ENCODE assay signal across 1 cellular context in the genomic region with DNA sequence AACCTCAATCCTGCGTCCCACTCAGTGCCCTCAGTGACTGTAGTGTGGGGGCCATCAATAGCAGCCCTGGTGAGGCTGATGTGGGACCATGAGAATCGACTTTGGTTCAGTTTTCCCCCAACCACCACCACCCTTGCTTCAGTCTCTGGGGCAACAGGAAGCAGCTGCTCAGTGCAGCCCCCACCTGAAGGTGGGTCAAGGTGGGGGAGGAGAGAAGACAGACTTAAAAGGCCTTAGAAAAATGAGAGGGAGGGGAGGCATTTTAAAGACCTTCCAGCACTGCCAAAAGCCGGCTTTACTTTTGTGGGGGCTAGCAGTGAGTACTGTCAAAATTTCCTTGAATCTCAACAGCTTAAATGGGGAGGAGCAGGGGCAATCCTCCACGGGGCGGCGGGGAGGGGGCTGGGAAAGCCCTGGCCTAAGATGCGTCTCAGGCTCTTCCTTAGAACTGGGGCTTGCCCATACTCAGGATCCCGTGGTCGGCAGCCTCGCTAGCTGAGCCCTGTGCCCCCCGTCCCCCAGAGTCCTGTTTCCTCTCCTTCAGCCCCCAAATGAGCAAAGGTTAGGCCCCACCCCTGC.
TF ChIP-seq lines count a peak whose summit lies in the region.

No MANE protein-coding gene starts in this region.

TF ChIP-seq in HepG2, 621 proteins besides CTCF, POLR2A, EP300 and RAD21:
- TF ChIP-seq, protein P1, sequence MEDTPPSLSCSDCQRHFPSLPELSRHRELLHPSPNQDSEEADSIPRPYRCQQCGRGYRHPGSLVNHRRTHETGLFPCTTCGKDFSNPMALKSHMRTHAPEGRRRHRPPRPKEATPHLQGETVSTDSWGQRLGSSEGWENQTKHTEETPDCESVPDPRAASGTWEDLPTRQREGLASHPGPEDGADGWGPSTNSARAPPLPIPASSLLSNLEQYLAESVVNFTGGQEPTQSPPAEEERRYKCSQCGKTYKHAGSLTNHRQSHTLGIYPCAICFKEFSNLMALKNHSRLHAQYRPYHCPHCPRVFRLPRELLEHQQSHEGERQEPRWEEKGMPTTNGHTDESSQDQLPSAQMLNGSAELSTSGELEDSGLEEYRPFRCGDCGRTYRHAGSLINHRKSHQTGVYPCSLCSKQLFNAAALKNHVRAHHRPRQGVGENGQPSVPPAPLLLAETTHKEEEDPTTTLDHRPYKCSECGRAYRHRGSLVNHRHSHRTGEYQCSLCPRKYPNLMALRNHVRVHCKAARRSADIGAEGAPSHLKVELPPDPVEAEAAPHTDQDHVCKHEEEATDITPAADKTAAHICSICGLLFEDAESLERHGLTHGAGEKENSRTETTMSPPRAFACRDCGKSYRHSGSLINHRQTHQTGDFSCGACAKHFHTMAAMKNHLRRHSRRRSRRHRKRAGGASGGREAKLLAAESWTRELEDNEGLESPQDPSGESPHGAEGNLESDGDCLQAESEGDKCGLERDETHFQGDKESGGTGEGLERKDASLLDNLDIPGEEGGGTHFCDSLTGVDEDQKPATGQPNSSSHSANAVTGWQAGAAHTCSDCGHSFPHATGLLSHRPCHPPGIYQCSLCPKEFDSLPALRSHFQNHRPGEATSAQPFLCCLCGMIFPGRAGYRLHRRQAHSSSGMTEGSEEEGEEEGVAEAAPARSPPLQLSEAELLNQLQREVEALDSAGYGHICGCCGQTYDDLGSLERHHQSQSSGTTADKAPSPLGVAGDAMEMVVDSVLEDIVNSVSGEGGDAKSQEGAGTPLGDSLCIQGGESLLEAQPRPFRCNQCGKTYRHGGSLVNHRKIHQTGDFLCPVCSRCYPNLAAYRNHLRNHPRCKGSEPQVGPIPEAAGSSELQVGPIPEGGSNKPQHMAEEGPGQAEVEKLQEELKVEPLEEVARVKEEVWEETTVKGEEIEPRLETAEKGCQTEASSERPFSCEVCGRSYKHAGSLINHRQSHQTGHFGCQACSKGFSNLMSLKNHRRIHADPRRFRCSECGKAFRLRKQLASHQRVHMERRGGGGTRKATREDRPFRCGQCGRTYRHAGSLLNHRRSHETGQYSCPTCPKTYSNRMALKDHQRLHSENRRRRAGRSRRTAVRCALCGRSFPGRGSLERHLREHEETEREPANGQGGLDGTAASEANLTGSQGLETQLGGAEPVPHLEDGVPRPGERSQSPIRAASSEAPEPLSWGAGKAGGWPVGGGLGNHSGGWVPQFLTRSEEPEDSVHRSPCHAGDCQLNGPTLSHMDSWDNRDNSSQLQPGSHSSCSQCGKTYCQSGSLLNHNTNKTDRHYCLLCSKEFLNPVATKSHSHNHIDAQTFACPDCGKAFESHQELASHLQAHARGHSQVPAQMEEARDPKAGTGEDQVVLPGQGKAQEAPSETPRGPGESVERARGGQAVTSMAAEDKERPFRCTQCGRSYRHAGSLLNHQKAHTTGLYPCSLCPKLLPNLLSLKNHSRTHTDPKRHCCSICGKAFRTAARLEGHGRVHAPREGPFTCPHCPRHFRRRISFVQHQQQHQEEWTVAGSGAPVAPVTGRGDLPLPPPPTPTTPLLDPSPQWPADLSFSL (CRISPR knock-in tag; IDR thresholded peaks at IDR 0.05): peak; percentile 23; the same call in 1 of the 2 replicates
- TF ChIP-seq, protein P2, sequence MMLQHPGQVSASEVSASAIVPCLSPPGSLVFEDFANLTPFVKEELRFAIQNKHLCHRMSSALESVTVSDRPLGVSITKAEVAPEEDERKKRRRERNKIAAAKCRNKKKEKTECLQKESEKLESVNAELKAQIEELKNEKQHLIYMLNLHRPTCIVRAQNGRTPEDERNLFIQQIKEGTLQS (CRISPR knock-in tag; IDR thresholded peaks at IDR 0.05): no peak
- TF ChIP-seq ZNF44 (CRISPR knock-in tag; IDR thresholded peaks at IDR 0.05) (no peak), GATA4 (IDR thresholded peaks at IDR 0.05; ENCODE audit: borderline replicate concordance, low read depth) (0 out of 2 replicates have a peak, but pooled peaks have one; percentile 3), PATZ1 (CRISPR knock-in tag; IDR thresholded peaks at IDR 0.05) (peak; percentile 57; the same call in 1 of the 2 replicates), ZNF816 (CRISPR knock-in tag; IDR thresholded peaks at IDR 0.05; ENCODE audit: borderline replicate concordance) (no peak), ZNF75D (CRISPR knock-in tag; IDR thresholded peaks at IDR 0.05; ENCODE audit: borderline replicate concordance) (no peak), ZNF564 (CRISPR knock-in tag; IDR thresholded peaks at IDR 0.05) (0 out of 2 replicates have a peak, but pooled peaks have one; percentile 27), ZNF580 (CRISPR knock-in tag; IDR thresholded peaks at IDR 0.05; ENCODE audit: borderline replicate concordance, low read depth) (peak; percentile 18; the same call in 1 of the 2 replicates), PHF20 (CRISPR knock-in tag; IDR thresholded peaks at IDR 0.05) (0 out of 2 replicates have a peak, but pooled peaks have one; percentile 33), SIN3A (IDR thresholded peaks at IDR 0.05; ENCODE audit: borderline replicate concordance, low read depth, low read length) (0 out of 2 replicates have a peak, but pooled peaks have one; percentile 5), CAMTA2 (CRISPR knock-in tag; IDR thresholded peaks at IDR 0.05; ENCODE audit: borderline replicate concordance) (no peak), RNF219 (CRISPR knock-in tag; IDR thresholded peaks at IDR 0.05) (0 out of 2 replicates have a peak, but pooled peaks have one; percentile 54), ZNF543 (CRISPR knock-in tag; IDR thresholded peaks at IDR 0.05) (0 out of 2 replicates have a peak, but pooled peaks have one; percentile 16), THYN1 (CRISPR knock-in tag; IDR thresholded peaks at IDR 0.05; ENCODE audit: borderline replicate concordance, low read depth) (no peak), NFE2L1 (CRISPR knock-in tag; IDR thresholded peaks at IDR 0.05; ENCODE audit: borderline replicate concordance) (no peak), ZNF296 (CRISPR knock-in tag; conservative IDR thresholded peaks at IDR 0.05) (0 out of 2 replicates have a peak, but pooled peaks have one; percentile 49), IRF9 (CRISPR knock-in tag; IDR thresholded peaks at IDR 0.05; ENCODE audit: borderline replicate concordance) (0 out of 2 replicates have a peak, but pooled peaks have one; percentile 10), NR2F2 (IDR thresholded peaks at IDR 0.05; ENCODE audit: borderline replicate concordance, low read depth) (0 out of 2 replicates have a peak, but pooled peaks have one; percentile 36), ZNF883 (CRISPR knock-in tag; IDR thresholded peaks at IDR 0.05; ENCODE audit: not compliant biosample characterization) (peak; percentile 19), GFI1 (CRISPR knock-in tag; IDR thresholded peaks at IDR 0.05; ENCODE audit: borderline replicate concordance) (0 out of 2 replicates have a peak, but pooled peaks have one; percentile 43), ZNF484 (CRISPR knock-in tag; IDR thresholded peaks at IDR 0.05; ENCODE audit: borderline replicate concordance, low read depth) (no peak), ZNF615 (CRISPR knock-in tag; IDR thresholded peaks at IDR 0.05; ENCODE audit: borderline replicate concordance) (peak; percentile 31; the same call in 1 of the 2 replicates), HNF4G (IDR thresholded peaks at IDR 0.05; ENCODE audit: borderline replicate concordance, low read depth, low read length) (peak; percentile 22; the same call in 1 of the 2 replicates), HNF4G (CRISPR knock-in tag; IDR thresholded peaks at IDR 0.05; ENCODE audit: borderline replicate concordance, low read depth) (no peak)
- TF ChIP-seq, protein P3, sequence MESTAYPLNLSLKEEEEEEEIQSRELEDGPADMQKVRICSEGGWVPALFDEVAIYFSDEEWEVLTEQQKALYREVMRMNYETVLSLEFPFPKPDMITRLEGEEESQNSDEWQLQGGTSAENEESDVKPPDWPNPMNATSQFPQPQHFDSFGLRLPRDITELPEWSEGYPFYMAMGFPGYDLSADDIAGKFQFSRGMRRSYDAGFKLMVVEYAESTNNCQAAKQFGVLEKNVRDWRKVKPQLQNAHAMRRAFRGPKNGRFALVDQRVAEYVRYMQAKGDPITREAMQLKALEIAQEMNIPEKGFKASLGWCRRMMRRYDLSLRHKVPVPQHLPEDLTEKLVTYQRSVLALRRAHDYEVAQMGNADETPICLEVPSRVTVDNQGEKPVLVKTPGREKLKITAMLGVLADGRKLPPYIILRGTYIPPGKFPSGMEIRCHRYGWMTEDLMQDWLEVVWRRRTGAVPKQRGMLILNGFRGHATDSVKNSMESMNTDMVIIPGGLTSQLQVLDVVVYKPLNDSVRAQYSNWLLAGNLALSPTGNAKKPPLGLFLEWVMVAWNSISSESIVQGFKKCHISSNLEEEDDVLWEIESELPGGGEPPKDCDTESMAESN (CRISPR knock-in tag; conservative IDR thresholded peaks at IDR 0.05): 0 out of 2 replicates have a peak, but pooled peaks have one; percentile 45
- TF ChIP-seq, protein P4, sequence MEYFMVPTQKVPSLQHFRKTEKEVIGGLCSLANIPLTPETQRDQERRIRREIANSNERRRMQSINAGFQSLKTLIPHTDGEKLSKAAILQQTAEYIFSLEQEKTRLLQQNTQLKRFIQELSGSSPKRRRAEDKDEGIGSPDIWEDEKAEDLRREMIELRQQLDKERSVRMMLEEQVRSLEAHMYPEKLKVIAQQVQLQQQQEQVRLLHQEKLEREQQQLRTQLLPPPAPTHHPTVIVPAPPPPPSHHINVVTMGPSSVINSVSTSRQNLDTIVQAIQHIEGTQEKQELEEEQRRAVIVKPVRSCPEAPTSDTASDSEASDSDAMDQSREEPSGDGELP (IDR thresholded peaks at IDR 0.05; ENCODE audit: borderline replicate concordance, low read depth): peak; percentile 47; the same call in 1 of the 2 replicates
